Comparison of ENCODE assay signal across 15 cellular contexts in genomic region chr4:146511381-146511780, GRCh38.
"Had no signal": no experiment of that assay in that cellular context is flagged by ENCODE, and none has a peak within 500 bp of the region (broad histone marks: within the 10 kb centered on the region; RNA-seq: fewer than 3 reads in every experiment).

No MANE protein-coding gene starts in this region.

- H3K4me3 ChIP-seq: smooth muscle cell, transverse colon had no signal

- DNase-seq: activated CD4-positive, alpha-beta memory T cell treated with anti-CD3 and anti-CD28 coated beads, Interleukin-2, amount 10 ng/mL, durations not matched to agents 7 days and 5 days; activated CD4-positive, alpha-beta T cell treated with anti-CD3 and anti-CD28 coated beads for 36 hours; activated CD8-positive, alpha-beta memory T cell treated with anti-CD3 and anti-CD28 coated beads, Interleukin-2, amount 50 U/mL, for 4 hours; activated gamma-delta T cell treated with Interleukin-2 at 50 U/mL for 16 hours; activated naive CD8-positive, alpha-beta T cell treated with anti-CD3 and anti-CD28 coated beads, Interleukin-2, amount 10 ng/mL, durations not matched to agents 7 days and 5 days; activated T-cell treated with anti-CD3 and anti-CD28 coated beads, Interleukin-2, amount 50 U/mL, for 72 hours; anterior cingulate cortex; cerebellar nuclear complex; effector memory CD8-positive, alpha-beta T cell; naive thymus-derived CD8-positive, alpha-beta T cell; right cardiac atrium; transverse colon; WERI-Rb-1 had no signal

- ATAC-seq: activated CD4-positive, alpha-beta T cell treated with anti-CD3 and anti-CD28 coated beads for 36 hours; activated T-cell treated with anti-CD3 and anti-CD28 coated beads, Interleukin-2, amount 50 U/mL, for 72 hours; effector memory CD8-positive, alpha-beta T cell; naive thymus-derived CD8-positive, alpha-beta T cell; right cardiac atrium; stimulated activated effector memory CD8-positive, alpha-beta T cell treated with anti-CD3 and anti-CD28 coated beads, Interleukin-12 subunit alpha, Interleukin-12 subunit beta, amount 100 ng/mL, for 72 hours had no signal

- H3K27ac ChIP-seq: transverse colon, WERI-Rb-1 had no signal

- H3K9me3 ChIP-seq: transverse colon had no signal

- H3K27me3 ChIP-seq: transverse colon had no signal

- H3K4me1 ChIP-seq: transverse colon had no signal
